Comparison of ENCODE assay signal across 9 cellular contexts in the genomic region with DNA sequence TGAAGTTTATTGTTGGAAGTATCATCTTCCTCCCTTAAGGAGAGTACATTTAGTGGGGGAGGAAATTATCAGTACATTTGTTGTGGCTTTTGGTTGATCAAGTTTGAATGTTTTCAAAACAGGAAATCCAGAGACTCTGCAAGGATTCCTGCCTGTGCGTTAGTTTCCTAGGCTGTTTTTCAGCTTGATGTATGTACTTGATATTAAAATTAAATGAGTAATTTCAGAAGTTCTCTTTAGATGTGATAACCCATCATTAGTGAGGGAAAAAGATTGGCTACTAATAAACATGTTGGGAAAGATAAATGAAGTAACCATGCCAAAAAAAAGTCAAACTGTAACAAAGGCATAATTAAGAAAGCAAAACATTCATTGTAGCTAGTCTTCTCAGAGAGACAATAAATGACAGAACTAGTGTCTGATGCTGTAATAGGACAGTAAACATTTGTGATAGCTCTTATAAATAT.
DNase-seq lines count a peak whose midpoint lies in the region; ATAC-seq and TF ChIP-seq lines count a peak whose summit lies in the region.
"Had no signal": no experiment of that assay in that cellular context is flagged by ENCODE, and none has a peak within 500 bp of the region (broad histone marks: within the 10 kb centered on the region; RNA-seq: fewer than 3 reads in every experiment).

No MANE protein-coding gene starts in this region.

- intact Hi-C loops in CD4-positive, alpha-beta memory T cell (cut with micrococcal nuclease): loop anchor here (1.0 to 2.0 kb wide), 4 partner anchors 9 to 128 kb away; no protein-coding TSS in a partner anchor
- intact Hi-C loops in esophagus muscularis mucosa (cut with DNase I): loop anchor here (5.0 kb wide), 1 partner anchor 127 kb away; no protein-coding TSS in a partner anchor

- no peaks in the 10 kb centered on the region for H3K27me3 Mint-ChIP-seq in CD4-positive, alpha-beta memory T cell
- H3K27me3 Mint-ChIP-seq in T-helper 2 cell treated with Interferon-gamma antibody and Interleukin-4, amounts not matched to agents 5 μg/mL and 100 μg/mL, for 36 hours (ENCODE audit: low read depth): no peaks in the 10 kb centered on the region

- H3K79me2 ChIP-seq in parathyroid adenoma: peaks cover 3% of the 10 kb centered on the region
- peaks cover 40% of the 10 kb centered on the region for H3K79me2 ChIP-seq in Karpas-422 (ENCODE audit: low read length)

- H3K36me3 ChIP-seq in CD4-positive, alpha-beta memory T cell (ENCODE audit: insufficient read depth, low read length): peaks cover 11% of the 10 kb centered on the region
- peaks cover 17 to 39% (median 23%) of the 10 kb centered on the region in 4 donors for H3K36me3 ChIP-seq in esophagus muscularis mucosa
- no peaks in the 10 kb centered on the region for H3K36me3 ChIP-seq in parathyroid adenoma (ENCODE audit: control insufficient read depth, insufficient read depth, low read length)
- no peaks in the 10 kb centered on the region; the same call in 1 of the 2 replicates for H3K36me3 ChIP-seq in Karpas-422 (ENCODE audit: insufficient read depth, low read length)

- TF ChIP-seq POLR2A in esophagus muscularis mucosa (IDR thresholded peaks at IDR 0.05; ENCODE audit: low read depth): no peak

- 23% methylated on average over 1 of the region's 1 CpG for WGBS in esophagus muscularis mucosa

- TF ChIP-seq EP300 in esophagus muscularis mucosa (IDR thresholded peaks at IDR 0.05): no peak

- H3K4me1 Mint-ChIP-seq in CD4-positive, alpha-beta memory T cell: peaks cover 55 to 79% (median 67%) of the 10 kb centered on the region in 4 donors
- H3K4me1 Mint-ChIP-seq in T-helper 2 cell treated with Interferon-gamma antibody and Interleukin-4, amounts not matched to agents 5 μg/mL and 100 μg/mL, for 36 hours (ENCODE audit: low read depth): peaks cover 46% of the 10 kb centered on the region

- peak overlapping the region; percentile 66 to 91 (median 86) for H3K4me3 Mint-ChIP-seq in CD4-positive, alpha-beta memory T cell
- peak overlapping the region; percentile 78 for H3K4me3 Mint-ChIP-seq in T-helper 2 cell treated with Interferon-gamma antibody and Interleukin-4, amounts not matched to agents 5 μg/mL and 100 μg/mL, for 36 hours

- peak overlapping the region; percentile 71 for H3K27ac ChIP-seq in CD4-positive, alpha-beta memory T cell (ENCODE audit: low read depth, low read length)
- H3K27ac ChIP-seq in esophagus muscularis mucosa (replicated peaks in 1 of 4): peak overlapping the region; percentile 89 to 98 (median 95)
- peak overlapping the region; percentile 70 for H3K27ac ChIP-seq in parathyroid adenoma
- no peak overlapping the region for H3K27ac ChIP-seq in Karpas-422 (ENCODE audit: low read length)

- peak in 4 of 5 donors; percentile 31 to 53 (median 47) for DNase-seq in CD4-positive, alpha-beta memory T cell
- no peak for DNase-seq in T-helper 2 cell treated with Interferon-gamma antibody and Interleukin-4, amounts not matched to agents 5 μg/mL and 100 μg/mL, for 36 hours (ENCODE audit: low spot score)
- no peak for DNase-seq in esophagus muscularis mucosa (ENCODE audit: extremely low spot score)
- no peak for DNase-seq in activated CD4-positive, CD25-positive, alpha-beta regulatory T cell treated with anti-CD3 and anti-CD28 coated beads, Interleukin-2, amount 50 U/mL, for 72 hours
- DNase-seq in Karpas-422: no peak
- DNase-seq: SHP77 had no signal

- no peak for TF ChIP-seq CTCF in esophagus muscularis mucosa (IDR thresholded peaks at IDR 0.05)
- TF ChIP-seq CTCF in parathyroid adenoma (IDR thresholded peaks at IDR 0.05): no peak

- CTCF ChIA-PET in CD4-positive, alpha-beta memory T cell (lab: Charles Lee; ENCODE audit: partially characterized antibody): interaction anchor here (1.2 to 14.0 kb wide), 8 partner anchors 10 to 137 kb away, joined by 3 to 275 read pairs (median 34); a partner anchor contains a TSS

- H3K9me2 ChIP-seq in Karpas-422 (replicated peaks; ENCODE audit: insufficient read depth, low read length): no peaks in the 10 kb centered on the region

- H3K36me3 Mint-ChIP-seq in CD4-positive, alpha-beta memory T cell: peaks cover 20 to 36% of the 10 kb centered on the region in 2 donors
- H3K36me3 Mint-ChIP-seq in T-helper 2 cell treated with Interferon-gamma antibody and Interleukin-4, amounts not matched to agents 5 μg/mL and 100 μg/mL, for 36 hours (ENCODE audit: low read depth): peaks cover 30% of the 10 kb centered on the region

- ATAC-seq in activated CD4-positive, CD25-positive, alpha-beta regulatory T cell treated with anti-CD3 and anti-CD28 coated beads, Interleukin-2, amount 50 U/mL, for 24 hours: no peak
- no peak for ATAC-seq in HG03571 (IDR thresholded peaks at IDR 0.05; ENCODE audit: unreplicated experiment)

- POLR2A ChIA-PET in CD4-positive, alpha-beta memory T cell (lab: Charles Lee; ENCODE audit: partially characterized antibody): interaction anchor here (1.2 to 15.7 kb wide), 17 partner anchors 8 to 300 kb away, joined by 3 to 268 read pairs (median 12); a partner anchor contains a TSS

- H3K4me3 ChIP-seq in CD4-positive, alpha-beta memory T cell (ENCODE audit: low read length in 2 of 2): peak overlapping the region in 1 of 2 donors; percentile 47
- H3K4me3 ChIP-seq in esophagus muscularis mucosa (peak overlapping the region in 3 of 4 donors; percentile 20 to 38 (median 36)), parathyroid adenoma (ENCODE audit: low read depth, low read length) (no peak overlapping the region), Karpas-422 (ENCODE audit: low read length) (no peak overlapping the region)

- H3K4me2 ChIP-seq in parathyroid adenoma (ENCODE audit: low read length) (peak overlapping the region; percentile 50), Karpas-422 (ENCODE audit: low read depth, low read length, poor library complexity, severe bottlenecking) (no peak overlapping the region)

- no peaks in the 10 kb centered on the region for H3K27me3 ChIP-seq in CD4-positive, alpha-beta memory T cell (ENCODE audit: insufficient read depth, low read length)
- H3K27me3 ChIP-seq in esophagus muscularis mucosa (no peaks in the 10 kb centered on the region), parathyroid adenoma (ENCODE audit: control insufficient read depth, insufficient read depth, low read length) (no peaks in the 10 kb centered on the region), Karpas-422 (ENCODE audit: low read length) (no peaks in the 10 kb centered on the region)

- H2AFZ ChIP-seq in parathyroid adenoma: no peak overlapping the region
- no peak overlapping the region for H2AFZ ChIP-seq in Karpas-422 (ENCODE audit: low read length)

- no peaks in the 10 kb centered on the region for H3K9me3 Mint-ChIP-seq in CD4-positive, alpha-beta memory T cell
- H3K9me3 Mint-ChIP-seq in T-helper 2 cell treated with Interferon-gamma antibody and Interleukin-4, amounts not matched to agents 5 μg/mL and 100 μg/mL, for 36 hours: no peaks in the 10 kb centered on the region

- peaks cover 98% of the 10 kb centered on the region for H3K4me1 ChIP-seq in CD4-positive, alpha-beta memory T cell (ENCODE audit: insufficient read depth, low read length)
- H3K4me1 ChIP-seq in esophagus muscularis mucosa (peaks cover 75 to 100% (median 97%) of the 10 kb centered on the region in 4 donors), parathyroid adenoma (peaks cover 10% of the 10 kb centered on the region), Karpas-422 (ENCODE audit: low read length) (peaks cover 28% of the 10 kb centered on the region)

- H4K20me1 ChIP-seq in Karpas-422 (ENCODE audit: insufficient read depth, low read depth, low read length): no peaks in the 10 kb centered on the region

- peak overlapping the region; percentile 79 to 97 (median 92) for H3K27ac Mint-ChIP-seq in CD4-positive, alpha-beta memory T cell
- peak overlapping the region; percentile 74 for H3K27ac Mint-ChIP-seq in T-helper 2 cell treated with Interferon-gamma antibody and Interleukin-4, amounts not matched to agents 5 μg/mL and 100 μg/mL, for 36 hours

- H3K9ac ChIP-seq in parathyroid adenoma (no peak overlapping the region), Karpas-422 (ENCODE audit: low read length) (no peak overlapping the region)

- no peaks in the 10 kb centered on the region for H3K9me3 ChIP-seq in CD4-positive, alpha-beta memory T cell (ENCODE audit: control insufficient read depth in 1 of 2, low read length in 2 of 2)
- H3K9me3 ChIP-seq in esophagus muscularis mucosa (no peaks in the 10 kb centered on the region), parathyroid adenoma (ENCODE audit: control insufficient read depth, low read length) (no peaks in the 10 kb centered on the region), Karpas-422 (ENCODE audit: low read length) (no peaks in the 10 kb centered on the region)

Comparison
In these comparisons a context has a peak if more than half of its experiments do, and no peak if none do; other contexts are left out.
1. DNase-seq: peak in CD4-positive, alpha-beta memory T cell (4 of 5); none in T-helper 2 cell treated with Interferon-gamma antibody and Interleukin-4, amounts not matched to agents 5 μg/mL and 100 μg/mL, for 36 hours (single experiment), esophagus muscularis mucosa (single experiment), activated CD4-positive, CD25-positive, alpha-beta regulatory T cell treated with anti-CD3 and anti-CD28 coated beads, Interleukin-2, amount 50 U/mL, for 72 hours (single experiment) and Karpas-422 (single experiment).
2. H3K4me3 ChIP-seq: peak in esophagus muscularis mucosa (3 of 4); none in parathyroid adenoma (single experiment) and Karpas-422 (single experiment).